ENCODE assay signal across 25 cellular contexts in genomic region chr21:39321424-39321823, GRCh38. TPM values are rescaled to one million over a fixed set of nuclear protein-coding genes. Genes with fewer than 3 reads are reported as not detected.
A peak's percentile ranks its signal among the peaks of the same experiment; 100 is the strongest.
DNase-seq lines count a peak whose midpoint lies in the region; ATAC-seq and TF ChIP-seq lines count a peak whose summit lies in the region.
"Had no signal": no experiment of that assay in that cellular context is flagged by ENCODE, and none has a peak within 500 bp of the region (broad histone marks: within the 10 kb centered on the region; RNA-seq: fewer than 3 reads in every experiment).

No MANE protein-coding gene starts in this region.

- no peaks in the 10 kb centered on the region for H3K9me3 Mint-ChIP-seq in MCF 10A (ENCODE audit: unreplicated experiment)
- H3K9me3 Mint-ChIP-seq in CD4-positive, alpha-beta T cell, result no peaks in the 10 kb centered on the region
- no peaks in the 10 kb centered on the region for H3K9me3 Mint-ChIP-seq in activated naive CD4-positive, alpha-beta T cell treated with anti-CD3 and anti-CD28 coated beads for 36 hours
- H3K9me3 Mint-ChIP-seq: activated T-helper 17 cell treated with anti-CD3 and anti-CD28 coated beads, Interleukin-2, amount 50 U/mL, for 72 hours; naive B cell; stimulated activated effector memory CD8-positive, alpha-beta T cell treated with anti-CD3 and anti-CD28 coated beads, Interleukin-12 subunit alpha, Interleukin-12 subunit beta, amount 100 ng/mL, for 72 hours; T-helper 2 cell treated with Interferon-gamma antibody and Interleukin-4, amounts not matched to agents 5 μg/mL and 100 μg/mL, for 36 hours had no signal

- POLR2A ChIA-PET in AG04450 (lab: Yijun Ruan, JAX) (no interaction called here), MCF 10A (lab: Yijun Ruan, JAX) (interaction anchor here (0.9 to 1.0 kb wide), 2 partner anchors 59 to 66 kb away, joined by 3 to 4 read pairs; a partner anchor contains a TSS)
- POLR2A ChIA-PET in CD4-positive, alpha-beta T cell (lab: Charles Lee), result no interaction called here

- intact Hi-C loops in MCF 10A (cut with micrococcal nuclease), result no loop called here
- intact Hi-C loops in CD4-positive, alpha-beta T cell (cut with DNase I, micrococcal nuclease), result no loop called here
- intact Hi-C loops in activated naive CD4-positive, alpha-beta T cell treated with anti-CD3 and anti-CD28 coated beads for 36 hours (cut with micrococcal nuclease), result no loop called here

- H3K27me3 Mint-ChIP-seq in MCF 10A (ENCODE audit: insufficient read depth, unreplicated experiment), result no peaks in the 10 kb centered on the region
- H3K27me3 Mint-ChIP-seq in CD4-positive, alpha-beta T cell, result no peaks in the 10 kb centered on the region
- no peaks in the 10 kb centered on the region for H3K27me3 Mint-ChIP-seq in activated naive CD4-positive, alpha-beta T cell treated with anti-CD3 and anti-CD28 coated beads for 36 hours (ENCODE audit: low read depth)
- H3K27me3 Mint-ChIP-seq: naive B cell had no signal

- peak overlapping the region; percentile 21 for H3K27ac ChIP-seq in AG04450 (ENCODE audit: low read depth, low read length)
- no peak overlapping the region for H3K27ac ChIP-seq in CD4-positive, alpha-beta T cell (ENCODE audit: low read depth, low read length)
- H3K27ac ChIP-seq: SK-N-MC, uterus had no signal

- no peak for TF ChIP-seq CTCF in AG04450 (IDR thresholded peaks at IDR 0.05; ENCODE audit: low read depth, low read length)
- no peak for TF ChIP-seq CTCF in MCF 10A (IDR thresholded peaks at IDR 0.05; ENCODE audit: unreplicated experiment)
- no peak for TF ChIP-seq CTCF in CD4-positive, alpha-beta T cell (IDR thresholded peaks at IDR 0.05)
- no peak for TF ChIP-seq CTCF in omental fat pad (IDR thresholded peaks at IDR 0.05)

- peak overlapping the region; percentile 79 for H3K27ac Mint-ChIP-seq in MCF 10A (ENCODE audit: low read depth, unreplicated experiment)
- no peak overlapping the region for H3K27ac Mint-ChIP-seq in CD4-positive, alpha-beta T cell
- H3K27ac Mint-ChIP-seq in activated naive CD4-positive, alpha-beta T cell treated with anti-CD3 and anti-CD28 coated beads for 36 hours, result no peak overlapping the region
- H3K27ac Mint-ChIP-seq: activated naive CD8-positive, alpha-beta T cell; activated T-helper 17 cell treated with anti-CD3 and anti-CD28 coated beads, Interleukin-2, amount 50 U/mL, for 72 hours; stimulated activated effector memory CD8-positive, alpha-beta T cell treated with anti-CD3 and anti-CD28 coated beads, Interleukin-12 subunit alpha, Interleukin-12 subunit beta, amount 100 ng/mL, for 72 hours; T-helper 2 cell treated with Interferon-gamma antibody and Interleukin-4, amounts not matched to agents 5 μg/mL and 100 μg/mL, for 36 hours had no signal

- ATAC-seq in CD4-positive, alpha-beta T cell (ENCODE audit: poor library complexity), result no peak
- ATAC-seq in omental fat pad (ENCODE audit: low FRiP score), result no peak
- ATAC-seq: activated T-helper 17 cell treated with anti-CD3 and anti-CD28 coated beads, Interleukin-2, amount 50 U/mL, for 72 hours; left cardiac atrium; stimulated activated effector memory CD8-positive, alpha-beta T cell treated with anti-CD3 and anti-CD28 coated beads, Interleukin-12 subunit alpha, Interleukin-12 subunit beta, amount 100 ng/mL, for 72 hours had no signal

- H3K4me1 Mint-ChIP-seq in MCF 10A (ENCODE audit: insufficient read depth, unreplicated experiment), result peaks cover 15% of the 10 kb centered on the region
- H3K4me1 Mint-ChIP-seq in CD4-positive, alpha-beta T cell (ENCODE audit: low read depth), result peaks cover under 1% of the 10 kb centered on the region
- no peaks in the 10 kb centered on the region for H3K4me1 Mint-ChIP-seq in activated naive CD4-positive, alpha-beta T cell treated with anti-CD3 and anti-CD28 coated beads for 36 hours (ENCODE audit: low read depth)
- H3K4me1 Mint-ChIP-seq: activated T-helper 17 cell treated with anti-CD3 and anti-CD28 coated beads, Interleukin-2, amount 50 U/mL, for 72 hours had no signal

- peak overlapping the region; percentile 1 for H3K4me3 Mint-ChIP-seq in MCF 10A (ENCODE audit: unreplicated experiment)
- H3K4me3 Mint-ChIP-seq in CD4-positive, alpha-beta T cell, result no peak overlapping the region
- no peak overlapping the region for H3K4me3 Mint-ChIP-seq in activated naive CD4-positive, alpha-beta T cell treated with anti-CD3 and anti-CD28 coated beads for 36 hours
- H3K4me3 Mint-ChIP-seq: activated naive CD8-positive, alpha-beta T cell; activated T-helper 17 cell treated with anti-CD3 and anti-CD28 coated beads, Interleukin-2, amount 50 U/mL, for 72 hours; stimulated activated effector memory CD8-positive, alpha-beta T cell treated with anti-CD3 and anti-CD28 coated beads, Interleukin-12 subunit alpha, Interleukin-12 subunit beta, amount 100 ng/mL, for 72 hours; T-helper 2 cell treated with Interferon-gamma antibody and Interleukin-4, amounts not matched to agents 5 μg/mL and 100 μg/mL, for 36 hours had no signal

- peaks cover 6% of the 10 kb centered on the region for H3K36me3 Mint-ChIP-seq in MCF 10A (ENCODE audit: insufficient read depth, unreplicated experiment)
- H3K36me3 Mint-ChIP-seq in CD4-positive, alpha-beta T cell (ENCODE audit: low read depth), result no peaks in the 10 kb centered on the region
- H3K36me3 Mint-ChIP-seq in activated naive CD4-positive, alpha-beta T cell treated with anti-CD3 and anti-CD28 coated beads for 36 hours (ENCODE audit: low read depth), result no peaks in the 10 kb centered on the region
- H3K36me3 Mint-ChIP-seq: activated naive CD8-positive, alpha-beta T cell; stimulated activated effector memory CD8-positive, alpha-beta T cell treated with anti-CD3 and anti-CD28 coated beads, Interleukin-12 subunit alpha, Interleukin-12 subunit beta, amount 100 ng/mL, for 72 hours had no signal

- no TSS peak for BruUV-seq in MCF 10A (replicated peaks; lab: Mats Ljungman, UMichigan)

- H3K9me3 ChIP-seq in AG04450 (ENCODE audit: control insufficient read depth, insufficient read depth, low read length), result no peaks in the 10 kb centered on the region
- no peaks in the 10 kb centered on the region for H3K9me3 ChIP-seq in CD4-positive, alpha-beta T cell (ENCODE audit: control insufficient read depth, low read length)
- H3K9me3 ChIP-seq: HAP-1, uterus had no signal

- CTCF ChIA-PET in AG04450 (lab: Charles Lee), result interaction anchor here (1.0 kb wide), 1 partner anchor 120 kb away, joined by 12 read pairs; no protein-coding TSS in a partner anchor
- CTCF ChIA-PET in MCF 10A (lab: Yijun Ruan, JAX), result no interaction called here
- CTCF ChIA-PET in CD4-positive, alpha-beta T cell (lab: Charles Lee), result no interaction called here
- CTCF ChIA-PET in activated naive CD4-positive, alpha-beta T cell treated with anti-CD3 and anti-CD28 coated beads for 36 hours (lab: Charles Lee), result no interaction called here

- H3K27me3 ChIP-seq in AG04450 (ENCODE audit: control insufficient read depth, insufficient read depth, low read length), result no peaks in the 10 kb centered on the region
- no peaks in the 10 kb centered on the region for H3K27me3 ChIP-seq in CD4-positive, alpha-beta T cell (ENCODE audit: control insufficient read depth, insufficient read depth, low read length)
- H3K27me3 ChIP-seq: uterus had no signal

- no peak for DNase-seq in AG04450 (ENCODE audit: low read depth, low spot score)
- peak; percentile 29 for DNase-seq in M059J (ENCODE audit: low read depth)
- DNase-seq in MCF 10A (ENCODE audit: unreplicated experiment), result peak; percentile 8
- DNase-seq in kidney tubule cell (ENCODE audit: low spot score), result peak; percentile 42
- DNase-seq in CD4-positive, alpha-beta T cell, result no peak
- no peak for DNase-seq in T-helper 9 cell
- DNase-seq in omental fat pad (ENCODE audit: low spot score), result no peak
- no peak for DNase-seq in activated naive CD4-positive, alpha-beta T cell treated with anti-CD3 and anti-CD28 coated beads for 36 hours
- DNase-seq: activated CD4-positive, alpha-beta T cell treated with anti-CD3 and anti-CD28 coated beads, Interleukin-2, amount 50 U/mL, for 1 hour; aorta; left cardiac atrium; naive B cell; NCI-H1436; NCI-H2107; NCI-H510A treated with DMSO at 0.1 percent for 48 hours; NK-92 treated with Interleukin-12 subunit alpha and Interleukin-12 subunit beta, amount 100 ng/mL, for 24 hours; nucleus accumbens; small intestine; uterus had no signal

- H3K4me3 ChIP-seq in AG04450 (ENCODE audit: low read depth, low read length), result no peak overlapping the region
- H3K4me3 ChIP-seq: HAP-1, SK-N-MC, uterus had no signal

RNA-seq across cellular contexts. Expression of gene BRWD1, which starts 8.0 kb away (rescaled TPM):
- polyA plus RNA-seq in AG04450 (2011; rRNA removed), result 13.7 and 19.7 TPM in 2 replicates
- 28.8 and 57.4 TPM in 2 replicates for polyA minus RNA-seq in AG04450 (2011; rRNA and poly(A)+ RNA removed)
- 27.8 and 39.5 TPM in 2 replicates for total RNA-seq in M059J (2014; rRNA removed; shearing (Covaris generic))
- total RNA-seq in MCF 10A (2022) (36.0 and 45.4 TPM in 2 replicates), omental fat pad (10 to 100 TPM; 41.7 to 69.0 (median 47.1) TPM)
- total RNA-seq in CD4-positive, alpha-beta T cell, result 10 to 100 TPM; 84.7 to 92.2 TPM
- 10 to 100 TPM; 23.0 to 24.5 TPM for total RNA-seq in activated naive CD4-positive, alpha-beta T cell treated with anti-CD3 and anti-CD28 coated beads for 36 hours

RNA-seq across cellular contexts. Expression of gene HMGN1, which starts 27.5 kb away (rescaled TPM):
- polyA plus RNA-seq in AG04450 (2011; rRNA removed), result 232 and 288 TPM in 2 replicates
- 36.7 and 70.9 TPM in 2 replicates for polyA minus RNA-seq in AG04450 (2011; rRNA and poly(A)+ RNA removed)
- total RNA-seq in M059J (2014; rRNA removed; shearing (Covaris generic)), result 501 and 579 TPM in 2 replicates
- 360 TPM in 2 replicates for total RNA-seq in MCF 10A (2022)
- total RNA-seq in CD4-positive, alpha-beta T cell, result 100 to 1,000 TPM; 256 to 262 TPM
- total RNA-seq in omental fat pad, result 10 to 100 TPM; 54.0 to 75.8 (median 60.3) TPM
- 100 to 1,000 TPM; 527 to 529 TPM for total RNA-seq in activated naive CD4-positive, alpha-beta T cell treated with anti-CD3 and anti-CD28 coated beads for 36 hours

Comparison
In these comparisons a context has a peak if more than half of its experiments do, and no peak if none do; other contexts are left out.
1. DNase-seq: peak in M059J (single experiment), MCF 10A (single experiment) and kidney tubule cell (single experiment); none in AG04450 (single experiment), CD4-positive, alpha-beta T cell (0 of 10), T-helper 9 cell (single experiment), omental fat pad (single experiment) and activated naive CD4-positive, alpha-beta T cell treated with anti-CD3 and anti-CD28 coated beads for 36 hours (single experiment).